ENCODE assay signal across 8 cellular contexts in genomic region chr3:4421121-4421520, GRCh38. TPM values are rescaled to one million over a fixed set of nuclear protein-coding genes. Genes with fewer than 3 reads are reported as not detected.
A peak's percentile ranks its signal among the peaks of the same experiment; 100 is the strongest.
DNase-seq lines count a peak whose midpoint lies in the region; ATAC-seq and TF ChIP-seq lines count a peak whose summit lies in the region.

No MANE protein-coding gene starts in this region.

- peaks cover 13% of the 10 kb centered on the region for H3K4me1 ChIP-seq in foreskin keratinocyte
- H3K4me1 ChIP-seq in sigmoid colon = peaks cover 0 to 11% (median 5%) of the 10 kb centered on the region in 4 donors

- intact Hi-C loops in sigmoid colon (cut with DNase I) = no loop called here

- WGBS in sigmoid colon, 2 donors = 81 to 86% methylated on average over 2 of the region's 2 CpGs

- H3K27me3 ChIP-seq in foreskin keratinocyte (no peaks in the 10 kb centered on the region), sigmoid colon (no peaks in the 10 kb centered on the region)

- peaks cover 0 to 14% (median 0%) of the 10 kb centered on the region in 4 donors for H3K36me3 ChIP-seq in sigmoid colon

- TF ChIP-seq CTCF in foreskin keratinocyte (conservative IDR thresholded peaks at IDR 0.05) (no peak), sigmoid colon (IDR thresholded peaks at IDR 0.05) (no peak)

- H3K9me3 ChIP-seq in sigmoid colon = no peaks in the 10 kb centered on the region

- ATAC-seq in GM18511 (IDR thresholded peaks at IDR 0.05; ENCODE audit: unreplicated experiment) (peak; percentile 83), HG02588 (IDR thresholded peaks at IDR 0.05; ENCODE audit: unreplicated experiment) (peak; percentile 75), foreskin keratinocyte (peak; percentile 80), GM18519 (IDR thresholded peaks at IDR 0.05; ENCODE audit: low FRiP score, unreplicated experiment) (no peak)

- no peak overlapping the region for H3K4me3 ChIP-seq in sigmoid colon

- no peak for TF ChIP-seq EP300 in sigmoid colon (IDR thresholded peaks at IDR 0.05)

- H3K27ac ChIP-seq in foreskin keratinocyte (peak overlapping the region; percentile 48), sigmoid colon (no peak overlapping the region)

- DNase-seq in NOMO-1 treated with dmso at 0.1 percent for 144 hours (lab: John Stamatoyannopoulos, UW; ENCODE audit: unreplicated experiment) (peak; percentile 28), foreskin keratinocyte (peak; percentile 59 to 80), NCI-H774 (lab: John Stamatoyannopoulos, UW) (no peak), sigmoid colon (no peak), pons (ENCODE audit: low spot score) (no peak)

- no peak for TF ChIP-seq POLR2A in sigmoid colon (IDR thresholded peaks at IDR 0.05)

RNA-seq across cellular contexts. Expression of gene SUMF1, which starts 45.9 kb away (rescaled TPM):
- total RNA-seq in foreskin keratinocyte = 22.4 and 22.5 TPM in 2 replicates
- 14.6 and 17.5 TPM in 2 replicates for polyA plus RNA-seq in foreskin keratinocyte
- total RNA-seq in sigmoid colon = 10 to 100 TPM; 20.2 to 57.4 (median 31.0) TPM
- polyA plus RNA-seq in sigmoid colon = 10 to 100 TPM in 2 of 3 donors, 1 to 10 TPM in 1; 8.4 to 23.3 (median 12.9) TPM

Comparison
In these comparisons a context has a peak if more than half of its experiments do, and no peak if none do; other contexts are left out.
1. DNase-seq: peak in NOMO-1 treated with dmso at 0.1 percent for 144 hours (single experiment) and foreskin keratinocyte (2 of 2); none in NCI-H774 (single experiment), sigmoid colon (single experiment) and pons (single experiment).